In genomic region chr19:41175825-41176734, GRCh38 we compare ENCODE assay signal across 9 cellular contexts. TPM values are rescaled to one million over a fixed set of nuclear protein-coding genes. Genes with fewer than 3 reads are reported as not detected.
DNase-seq lines count a peak whose midpoint lies in the region; TF ChIP-seq lines count a peak whose summit lies in the region.
"Had no signal": no experiment of that assay in that cellular context is flagged by ENCODE, and none has a peak within 500 bp of the region (broad histone marks: within the 10 kb centered on the region; RNA-seq: fewer than 3 reads in every experiment).

No MANE protein-coding gene starts in this region.

- H3K4me3 Mint-ChIP-seq in endothelial cell (ENCODE audit: unreplicated experiment) (no peak overlapping the region), type B pancreatic cell (peak overlapping the region; percentile 90)

- intact Hi-C loops in A673 (cut with micrococcal nuclease; ENCODE audit: unreplicated experiment), result no loop called here

- TF ChIP-seq CTCF in A673 (conservative IDR thresholded peaks at IDR 0.05; ENCODE audit: low read depth, low read length), result no peak
- no peak for TF ChIP-seq CTCF in endothelial cell (IDR thresholded peaks at IDR 0.05; ENCODE audit: unreplicated experiment)
- TF ChIP-seq CTCF in type B pancreatic cell (conservative IDR thresholded peaks at IDR 0.05), result no peak

- H3K9me3 Mint-ChIP-seq in endothelial cell (ENCODE audit: unreplicated experiment) (no peaks in the 10 kb centered on the region), type B pancreatic cell (peaks cover 8% of the 10 kb centered on the region)

- H3K36me3 Mint-ChIP-seq in endothelial cell (ENCODE audit: low read depth, unreplicated experiment) (no peaks in the 10 kb centered on the region), type B pancreatic cell (peaks cover 3% of the 10 kb centered on the region)

- H3K4me3 ChIP-seq in A673 (ENCODE audit: low read depth, low read length, poor library complexity, severe bottlenecking), result no peak overlapping the region
- peak overlapping the region; percentile 54 for H3K4me3 ChIP-seq in HUES64 (ENCODE audit: low read length)
- H3K4me3 ChIP-seq in mucosa of rectum (ENCODE audit: low read length in 2 of 2), result peak overlapping the region; percentile 37 to 66

- H3K4me1 ChIP-seq in A673 (ENCODE audit: insufficient read depth, low read length, poor library complexity, severe bottlenecking), result no peaks in the 10 kb centered on the region
- H3K4me1 ChIP-seq in HUES64 (ENCODE audit: insufficient read depth, low read length), result peaks cover 16% of the 10 kb centered on the region
- peaks cover 19 to 25% of the 10 kb centered on the region in 2 donors for H3K4me1 ChIP-seq in mucosa of rectum (ENCODE audit: control insufficient read depth in 2 of 2, insufficient read depth in 2 of 2, low read length in 2 of 2)

- H3K9me3 ChIP-seq in A673 (ENCODE audit: low read depth, low read length, poor library complexity, severe bottlenecking) (no peaks in the 10 kb centered on the region), HUES64 (ENCODE audit: insufficient read depth, low read depth, low read length) (0 out of 2 replicates have a peak, but pooled peaks cover 2% of the 10 kb centered on the region), mucosa of rectum (ENCODE audit: control insufficient read depth in 2 of 2, low read length in 2 of 2) (no peaks in the 10 kb centered on the region)

- H3K27ac Mint-ChIP-seq in endothelial cell (ENCODE audit: unreplicated experiment) (no peak overlapping the region), type B pancreatic cell (peak overlapping the region; percentile 99)

- H3K36me3 ChIP-seq in A673 (ENCODE audit: insufficient read depth, low read length, poor library complexity, severe bottlenecking) (no peaks in the 10 kb centered on the region), HUES64 (ENCODE audit: insufficient read depth, low read length) (no peaks in the 10 kb centered on the region), mucosa of rectum (ENCODE audit: control insufficient read depth in 2 of 2, insufficient read depth in 2 of 2, low read length in 2 of 2) (no peaks in the 10 kb centered on the region)

- H3K9ac ChIP-seq in HUES64 (ENCODE audit: low read depth, low read length) (peak overlapping the region; percentile 82), mucosa of rectum (ENCODE audit: low read depth in 1 of 2, low read length in 2 of 2) (peak overlapping the region; percentile 17 to 19)

- H3K27ac ChIP-seq in A673 (ENCODE audit: low read depth, low read length, poor library complexity, severe bottlenecking) (no peak overlapping the region), HUES64 (ENCODE audit: low read depth, low read length) (peak overlapping the region; percentile 95), mucosa of rectum (ENCODE audit: low read depth in 2 of 2, low read length in 2 of 2) (peak overlapping the region; percentile 76 to 87)

- H3K4me1 Mint-ChIP-seq in endothelial cell (ENCODE audit: unreplicated experiment) (peaks cover 8% of the 10 kb centered on the region), type B pancreatic cell (ENCODE audit: unreplicated experiment) (peaks cover 15% of the 10 kb centered on the region)

- CTCF ChIA-PET in A673 (lab: Charles Lee), result interaction anchor here (0.6 kb wide), 2 partner anchors 15 to 24 kb away, joined by 3 to 17 read pairs; no protein-coding TSS in a partner anchor

- H3K27me3 Mint-ChIP-seq in endothelial cell (ENCODE audit: unreplicated experiment) (peaks cover 4% of the 10 kb centered on the region), type B pancreatic cell (no peaks in the 10 kb centered on the region)

- no peaks in the 10 kb centered on the region for H3K27me3 ChIP-seq in A673 (replicated peaks; ENCODE audit: insufficient read depth, low read depth, low read length, poor library complexity)
- no peaks in the 10 kb centered on the region for H3K27me3 ChIP-seq in HUES64 (ENCODE audit: insufficient read depth, low read length)
- no peaks in the 10 kb centered on the region for H3K27me3 ChIP-seq in mucosa of rectum (ENCODE audit: control insufficient read depth in 2 of 2, insufficient read depth in 2 of 2, low read length in 2 of 2)
- H3K27me3 ChIP-seq: dorsolateral prefrontal cortex had no signal

- 20% methylated on average over 13 of the region's 13 CpGs for WGBS in HUES64

- BruUV-seq in A673 (replicated peaks; lab: Mats Ljungman, UMichigan), result no TSS peak

- DNase-seq in A673 (ENCODE audit: low spot score) (peak; percentile 40), endothelial cell (ENCODE audit: low spot score) (peak; percentile 31), type B pancreatic cell (ENCODE audit: extremely low spot score, unreplicated experiment) (no peak), NCI-H1105 (lab: John Stamatoyannopoulos, UW) (no peak), COLO668 (lab: John Stamatoyannopoulos, UW; ENCODE audit: unreplicated experiment) (no peak)
- DNase-seq in activated CD4-positive, alpha-beta T cell treated with anti-CD3 and anti-CD28 coated beads for 48 hours, result peak; percentile 52

- POLR2A ChIA-PET in A673 (lab: Charles Lee; ENCODE audit: low non-redundant PET), result no interaction called here

RNA-seq across cellular contexts. Expression of gene CYP2S1, which starts 16.9 kb away (rescaled TPM):
- total RNA-seq in A673 (2021) (0.19 and 0.24 TPM in 2 replicates), endothelial cell (ENCODE audit: unreplicated experiment) (17.5 TPM), type B pancreatic cell (ENCODE audit: low replicate concordance) (33.1 and 121 TPM in 2 replicates)
- polyA plus RNA-seq in HUES64 (2013, experiment 1 of 2), result 96.5 TPM
- polyA plus RNA-seq in HUES64 (2013, experiment 2 of 2), result 84.7 TPM

RNA-seq across cellular contexts. Expression of gene AXL, which starts 42.9 kb away (rescaled TPM):
- total RNA-seq in A673 (2021) (0.92 and 1.0 TPM in 2 replicates), endothelial cell (ENCODE audit: unreplicated experiment) (5.5 TPM), type B pancreatic cell (ENCODE audit: low replicate concordance) (8.8 and 20.9 TPM in 2 replicates)
- 15.2 TPM for polyA plus RNA-seq in HUES64 (2013, experiment 1 of 2)
- polyA plus RNA-seq in HUES64 (2013, experiment 2 of 2), result 17.3 TPM

Comparison
In these comparisons a context has a peak if more than half of its experiments do, and no peak if none do; other contexts are left out.
1. DNase-seq: peak in A673 (single experiment), activated CD4-positive, alpha-beta T cell treated with anti-CD3 and anti-CD28 coated beads for 48 hours (single experiment) and endothelial cell (single experiment); none in type B pancreatic cell (single experiment), NCI-H1105 (single experiment) and COLO668 (single experiment).
2. RNA of gene CYP2S1, which starts 16.9 kb away (total RNA-seq): 33.1 to 121 TPM in type B pancreatic cell and 17.5 TPM in endothelial cell (single experiment); 0.19 to 0.24 TPM in A673; every median in the first group is over 10 times any median in the second.